Comparison of ENCODE assay signal across 8 cellular contexts in genomic region chr9:100472725-100473261, GRCh38. TPM values are rescaled to one million over a fixed set of nuclear protein-coding genes. Genes with fewer than 3 reads are reported as not detected.
DNase-seq lines count a peak whose midpoint lies in the region; ATAC-seq, FAIRE-seq and TF ChIP-seq lines count a peak whose summit lies in the region.

A gene with protein sequence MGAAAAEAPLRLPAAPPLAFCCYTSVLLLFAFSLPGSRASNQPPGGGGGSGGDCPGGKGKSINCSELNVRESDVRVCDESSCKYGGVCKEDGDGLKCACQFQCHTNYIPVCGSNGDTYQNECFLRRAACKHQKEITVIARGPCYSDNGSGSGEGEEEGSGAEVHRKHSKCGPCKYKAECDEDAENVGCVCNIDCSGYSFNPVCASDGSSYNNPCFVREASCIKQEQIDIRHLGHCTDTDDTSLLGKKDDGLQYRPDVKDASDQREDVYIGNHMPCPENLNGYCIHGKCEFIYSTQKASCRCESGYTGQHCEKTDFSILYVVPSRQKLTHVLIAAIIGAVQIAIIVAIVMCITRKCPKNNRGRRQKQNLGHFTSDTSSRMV (plus strand): TSS chr9:100473149. CDS start chr9:100473545, 396 bp downstream.

- intact Hi-C loops in IMR-90 (cut with micrococcal nuclease), result loop anchor here (2.0 kb wide), 1 partner anchor 122 kb away; no protein-coding TSS in a partner anchor

- H2AFZ ChIP-seq in IMR-90 (replicated peaks; ENCODE audit: low read length, poor library complexity) (peak within 1 kb of the TSS; percentile 91), keratinocyte (ENCODE audit: control insufficient read depth, low read length) (peak within 1 kb of the TSS; percentile 80)

- FAIRE-seq in bronchial epithelial cell (lab: Jason Lieb, UNC) (no peak), keratinocyte (lab: Jason Lieb, UNC) (no peak)

- no peak within 1 kb of the TSS for H4K8ac ChIP-seq in IMR-90 (ENCODE audit: low read depth in 2 of 2, low read length in 2 of 2)

- H3K18ac ChIP-seq in IMR-90 (ENCODE audit: low read depth, low read length), result no peak within 1 kb of the TSS; the same call in 1 of the 2 replicates

- peak within 1 kb of the TSS; percentile 69 for H3K9ac ChIP-seq in IMR-90 (ENCODE audit: low read depth, low read length)
- peak within 1 kb of the TSS; percentile 50 for H3K9ac ChIP-seq in keratinocyte (ENCODE audit: control insufficient read depth, extremely low read depth, insufficient read depth, low read length)

- H3K9me3 ChIP-seq in IMR-90 (ENCODE audit: control insufficient read depth, insufficient read depth, low read length), result no peaks in the 10 kb centered on the region
- no peaks in the 10 kb centered on the region for H3K9me3 ChIP-seq in keratinocyte (ENCODE audit: control insufficient read depth, low read depth, low read length)

- no peak within 1 kb of the TSS for H2BK120ac ChIP-seq in IMR-90 (ENCODE audit: low read depth, low read length)

- TF ChIP-seq CTCF in IMR-90 (conservative IDR thresholded peaks at IDR 0.05; ENCODE audit: low read depth, low read length) (peak; percentile 29), bronchial epithelial cell (IDR thresholded peaks at IDR 0.05; ENCODE audit: insufficient read depth, low read length, severe bottlenecking) (no peak), keratinocyte (optimal IDR thresholded peaks at IDR 0.05 in 1 of 3, IDR thresholded peaks at IDR 0.05 in 1 of 3, conservative IDR thresholded peaks at IDR 0.05 in 1 of 3; ENCODE audit: extremely low read depth in 1 of 3, insufficient read depth in 2 of 3, low read length in 3 of 3) (no peak)

- ATAC-seq in GM19395 (IDR thresholded peaks at IDR 0.05; ENCODE audit: unreplicated experiment) (peak; percentile 48), IMR-90 (ENCODE audit: low read depth) (peak; percentile 85)

- 0 out of 2 replicates have a peak within 1 kb of the TSS, but pooled peaks have one; percentile 59 for H3K14ac ChIP-seq in IMR-90 (replicated peaks; ENCODE audit: low read depth, low read length)

- H3K4me2 ChIP-seq in IMR-90 (ENCODE audit: low read depth, low read length), result peak within 1 kb of the TSS; percentile 85
- peak within 1 kb of the TSS; percentile 60 for H3K4me2 ChIP-seq in keratinocyte (ENCODE audit: control insufficient read depth, extremely low read depth, insufficient read depth, low read depth, low read length)

- no TSS peak for BruUV-seq in IMR-90 (replicated peaks; lab: Mats Ljungman, UMichigan)

- peaks cover 3% of the 10 kb centered on the region; the same call in 1 of the 2 replicates for H4K20me1 ChIP-seq in IMR-90 (ENCODE audit: insufficient read depth, low read length)
- H4K20me1 ChIP-seq in keratinocyte (ENCODE audit: control insufficient read depth, extremely low read depth, insufficient read depth, low read length), result no peaks in the 10 kb centered on the region

- H3K27ac ChIP-seq in IMR-90 (ENCODE audit: insufficient read depth, low read length), result peak within 1 kb of the TSS; percentile 11; the same call in 1 of the 2 replicates
- no peak within 1 kb of the TSS for H3K27ac ChIP-seq in keratinocyte (ENCODE audit: control insufficient read depth, insufficient read depth, low read length)

- H3K79me2 ChIP-seq in keratinocyte (ENCODE audit: control insufficient read depth, insufficient read depth, low read length), result no peaks in the 10 kb centered on the region

- CTCF ChIA-PET in IMR-90 (lab: Yijun Ruan, JAX), result interaction anchor here (0.6 kb wide), 1 partner anchor 116 kb away, joined by 3 read pairs; no protein-coding TSS in a partner anchor

- H3K23ac ChIP-seq in IMR-90 (ENCODE audit: low read depth, low read length), result peak within 1 kb of the TSS; percentile 60; the same call in 1 of the 2 replicates

- H2AK5ac ChIP-seq in IMR-90 (ENCODE audit: low read depth, low read length), result no peak within 1 kb of the TSS; the same call in 1 of the 2 replicates

- H3K27me3 ChIP-seq in IMR-90 (ENCODE audit: control insufficient read depth, insufficient read depth, low read length) (no peaks in the 10 kb centered on the region), bronchial epithelial cell (ENCODE audit: control insufficient read depth, insufficient read depth, low read length) (no peaks in the 10 kb centered on the region), keratinocyte (ENCODE audit: control insufficient read depth, extremely low read depth, insufficient read depth, low read length) (no peaks in the 10 kb centered on the region)

- H4K91ac ChIP-seq in IMR-90 (ENCODE audit: insufficient read depth, low read depth, low read length), result no peak within 1 kb of the TSS

- H2BK15ac ChIP-seq in IMR-90 (ENCODE audit: low read depth, low read length), result no peak within 1 kb of the TSS; the same call in 2 of the 3 replicates

- H3K4me3 ChIP-seq in IMR-90 (ENCODE audit: insufficient read depth, low read depth, low read length) (peak within 1 kb of the TSS; percentile 90), bronchial epithelial cell (ENCODE audit: low read depth, low read length) (peak within 1 kb of the TSS; percentile 49), keratinocyte (ENCODE audit: control insufficient read depth in 2 of 3, extremely low read depth in 1 of 3, insufficient read depth in 2 of 3, low read depth in 1 of 3, low read length in 3 of 3) (peak within 1 kb of the TSS; percentile 50 to 61 (median 54))

- no peak within 1 kb of the TSS for H2BK5ac ChIP-seq in IMR-90 (ENCODE audit: low read depth, low read length, poor library complexity, severe bottlenecking)

- in situ Hi-C loops in IMR-90 (cut with MboI; ENCODE audit: low sequenced_read_pairs), result no loop called here

- no peak within 1 kb of the TSS for H3K56ac ChIP-seq in IMR-90 (ENCODE audit: extremely low read depth, insufficient read depth, low read length)

- DNase-seq in Ammon's horn (ENCODE audit: low spot score) (peak; percentile 72), IMR-90 (peak; percentile 26), T-helper 2 cell (peak in 4 of 5 experiments; percentile 7 to 52 (median 18)), bronchial epithelial cell (ENCODE audit: low read depth) (no peak), keratinocyte (ENCODE audit: low read depth, low spot score) (no peak), NOMO-1 (lab: John Stamatoyannopoulos, UW; ENCODE audit: unreplicated experiment in 2 of 2) (no peak)
- peak; percentile 15 to 48 for DNase-seq in stimulated activated CD4-positive, alpha-beta T cell treated with anti-CD3 and anti-CD28 coated beads, Interleukin-1b, Interleukin-23, amount 100 ng/mL, for 4 hours (ENCODE audit: low read depth in 2 of 2)

- peaks cover 16 to 26% of the 10 kb centered on the region in 2 experiments for H3K79me1 ChIP-seq in IMR-90 (ENCODE audit: low read depth in 1 of 2, low read length in 2 of 2)

- peak within 1 kb of the TSS; percentile 68 for H2AK9ac ChIP-seq in IMR-90 (replicated peaks; ENCODE audit: low read depth, low read length, poor library complexity)

- TF ChIP-seq POLR2A in IMR-90 (IDR thresholded peaks at IDR 0.05; ENCODE audit: low read depth, low read length), result no peak

- 0% methylated on average over 26 of the region's 51 CpGs; no CpG with 5 or more reads in 1 of the 2 experiments for whole genome bisulfite sequencing in IMR-90 (ENCODE audit: extremely low coverage in 2 of 2, insufficient read length in 1 of 2), 2 experiments

- no peak within 1 kb of the TSS for H4K5ac ChIP-seq in IMR-90 (ENCODE audit: low read depth, low read length)

- dilution Hi-C loops in IMR-90 (cut with HindIII; ENCODE audit: low sequenced_read_pairs, unreplicated experiment), result no loop called here
- dilution Hi-C loops in keratinocyte (cut with MboI; ENCODE audit: extremely low pct_ligation_motif_present, low sequenced_read_pairs), result no loop called here

- H2BK20ac ChIP-seq in IMR-90 (ENCODE audit: low read depth, low read length), result no peak within 1 kb of the TSS

- H3K4ac ChIP-seq in IMR-90 (ENCODE audit: low read depth, low read length), result no peak within 1 kb of the TSS

- H3K4me1 ChIP-seq in IMR-90 (ENCODE audit: control insufficient read depth, insufficient read depth, low read length) (no peaks in the 10 kb centered on the region), keratinocyte (ENCODE audit: control insufficient read depth, extremely low read depth, insufficient read depth, low read length) (no peaks in the 10 kb centered on the region)

- POLR2A ChIA-PET in IMR-90 (lab: Charles Lee; ENCODE audit: unreplicated experiment), result interaction anchor here (0.6 kb wide), 1 partner anchor 33 kb away, joined by 3 read pairs; no protein-coding TSS in a partner anchor

- TF ChIP-seq RAD21 in IMR-90 (IDR thresholded peaks at IDR 0.05; ENCODE audit: low read length), result no peak

- H3K9me1 ChIP-seq in IMR-90 (ENCODE audit: insufficient read depth, low read length), result peaks cover 5% of the 10 kb centered on the region; the same call in 1 of the 2 replicates
- H3K9me1 ChIP-seq in keratinocyte (ENCODE audit: control insufficient read depth, extremely low read depth, insufficient read depth, low read length), result no peaks in the 10 kb centered on the region

- H3K36me3 ChIP-seq in IMR-90 (ENCODE audit: control insufficient read depth, insufficient read depth, low read length), result no peaks in the 10 kb centered on the region
- no peaks in the 10 kb centered on the region for H3K36me3 ChIP-seq in bronchial epithelial cell (ENCODE audit: control insufficient read depth, insufficient read depth, low read length)
- H3K36me3 ChIP-seq in keratinocyte (ENCODE audit: control insufficient read depth in 2 of 2, extremely low read depth in 1 of 2, insufficient read depth in 2 of 2, low read length in 2 of 2), result no peaks in the 10 kb centered on the region

TF ChIP-seq in IMR-90, 13 proteins besides CTCF, POLR2A, EP300 and RAD21:
- no peak for TF ChIP-seq RCOR1 (IDR thresholded peaks at IDR 0.05; ENCODE audit: insufficient replicate concordance, low read length)
- TF ChIP-seq CEBPB (IDR thresholded peaks at IDR 0.05; ENCODE audit: low read depth, low read length), result no peak
- no peak for TF ChIP-seq NFE2L2 (IDR thresholded peaks at IDR 0.05; ENCODE audit: low read depth, low read length)
- TF ChIP-seq CHD1 (IDR thresholded peaks at IDR 0.05; ENCODE audit: low read depth, low read length), result no peak
- TF ChIP-seq MAZ (IDR thresholded peaks at IDR 0.05; ENCODE audit: borderline replicate concordance, low read depth, low read length), result peak; percentile 69

RNA-seq across cellular contexts. Expression of the gene that starts here (rescaled TPM):
- total RNA-seq in IMR-90 (2012; rRNA removed) (0.90 and 1.9 TPM in 2 replicates), bronchial epithelial cell (0.13 and 0.26 TPM in 2 replicates)
- polyA plus RNA-seq in IMR-90 (2012; rRNA removed) (0.62 and 0.89 TPM in 2 replicates), keratinocyte (0.06 TPM in 1 of 3 replicates, not detected in the others)
- polyA plus RNA-seq in IMR-90 (2012; cell fraction: cytosol; rRNA removed), result 0.26 and 0.85 TPM in 2 replicates
- 0.32 and 0.77 TPM in 2 replicates for polyA plus RNA-seq in IMR-90 (2012; cell fraction: nucleus; rRNA removed; ENCODE audit: low replicate concordance)
- not detected for polyA plus RNA-seq in keratinocyte (2011; ENCODE audit: low read depth)
- 0.04 TPM in 1 of 2 replicates, not detected in the other for polyA plus RNA-seq in keratinocyte (2011; cell fraction: cytosol; rRNA removed)
- 0.08 and 0.24 TPM in 2 replicates for polyA plus RNA-seq in keratinocyte (2011; cell fraction: nucleus; rRNA removed)
- 0.17 TPM in 1 of 2 replicates, not detected in the other for polyA plus RNA-seq in keratinocyte (2012; ENCODE audit: low replicate concordance)
- polyA minus RNA-seq in keratinocyte, result not detected in 3 replicates
- not detected for polyA minus RNA-seq in keratinocyte (2011; cell fraction: cytosol; rRNA and poly(A)+ RNA removed)
- 0.32 TPM in 1 of 2 replicates, not detected in the other for polyA minus RNA-seq in keratinocyte (2011; cell fraction: nucleus; rRNA and poly(A)+ RNA removed)

Comparison
In these comparisons a context has a peak if more than half of its experiments do, and no peak if none do; other contexts are left out.
1. DNase-seq: peak in Ammon's horn (single experiment), IMR-90 (single experiment), T-helper 2 cell (4 of 5) and stimulated activated CD4-positive, alpha-beta T cell treated with anti-CD3 and anti-CD28 coated beads, Interleukin-1b, Interleukin-23, amount 100 ng/mL, for 4 hours (2 of 2); none in bronchial epithelial cell (single experiment), keratinocyte (single experiment) and NOMO-1 (0 of 2).
2. Peak in every context shown above with its lines, with median percentiles within 50 percentile points of each other: H3K4me3 ChIP-seq.